ENCODE assay signal across 21 cellular contexts in genomic region chr4:4491396-4491893, GRCh38. TPM values are rescaled to one million over a fixed set of nuclear protein-coding genes. Genes with fewer than 3 reads are reported as not detected.
DNase-seq lines count a peak whose midpoint lies in the region; ATAC-seq and TF ChIP-seq lines count a peak whose summit lies in the region.
"Had no signal": no experiment of that assay in that cellular context is flagged by ENCODE, and none has a peak within 500 bp of the region (broad histone marks: within the 10 kb centered on the region; RNA-seq: fewer than 3 reads in every experiment).

No MANE protein-coding gene starts in this region.

- DNase-seq in GM12865 (ENCODE audit: low read depth), result peak; percentile 34
- no peak for DNase-seq in MM.1S
- DNase-seq in astrocyte of the spinal cord (ENCODE audit: low read depth, low spot score), result peak; percentile 18
- no peak for DNase-seq in ovary
- DNase-seq in SJCRH30, result no peak
- no peak for DNase-seq in upper lobe of right lung
- no peak for DNase-seq in amygdala (lab: John Stamatoyannopoulos, UW)
- DNase-seq: activated naive CD8-positive, alpha-beta T cell treated with anti-CD3 and anti-CD28 coated beads, Interleukin-2, amount 10 ng/mL, durations not matched to agents 7 days and 5 days; dermis blood vessel endothelial cell; DMS79 treated with DMSO at 0.1 percent for 48 hours; IMR-90; left lung; mucosa of descending colon; NCI-H1048; NCI-H2081 treated with DMSO at 0.1 percent for 48 hours; NCI-H510A treated with DMSO at 0.1 percent for 48 hours; nucleus accumbens; right cardiac atrium; stimulated activated naive CD8-positive, alpha-beta T cell treated with anti-CD3 and anti-CD28 coated beads, Interleukin-15, Interleukin-2, amounts not matched to agents 100 U/mL and 50 U/mL, for 24 hours; T-helper 9 cell had no signal

- TF ChIP-seq CTCF in GM12865 (IDR thresholded peaks at IDR 0.05; ENCODE audit: insufficient read depth, low read depth, low read length, missing control alignments) (no peak), MM.1S (IDR thresholded peaks at IDR 0.05; ENCODE audit: low read length) (no peak), astrocyte of the spinal cord (IDR thresholded peaks at IDR 0.05; ENCODE audit: low read depth, low read length) (no peak), ovary (IDR thresholded peaks at IDR 0.05) (no peak), upper lobe of right lung (IDR thresholded peaks at IDR 0.05) (no peak)

- peaks cover 22% of the 10 kb centered on the region for H3K4me1 ChIP-seq in MM.1S (ENCODE audit: low read length)
- H3K4me1 ChIP-seq in ovary (ENCODE audit: insufficient read depth), result peaks cover 12% of the 10 kb centered on the region
- H3K4me1 ChIP-seq in SJCRH30, result no peaks in the 10 kb centered on the region
- H3K4me1 ChIP-seq in upper lobe of right lung, result no peaks in the 10 kb centered on the region

- peaks cover 20% of the 10 kb centered on the region; the same call in 1 of the 2 replicates for H3F3A ChIP-seq in MM.1S (ENCODE audit: insufficient read depth, low read length)

- no peaks in the 10 kb centered on the region for H3K36me3 ChIP-seq in MM.1S (replicated peaks; ENCODE audit: insufficient read depth, low read length)
- no peaks in the 10 kb centered on the region for H3K36me3 ChIP-seq in ovary
- 0 out of 2 replicates have a peak, but pooled peaks cover 2% of the 10 kb centered on the region for H3K36me3 ChIP-seq in SJCRH30
- H3K36me3 ChIP-seq in upper lobe of right lung, result no peaks in the 10 kb centered on the region
- H3K36me3 ChIP-seq: left lung had no signal

- no peak for ATAC-seq in upper lobe of right lung
- no peak for ATAC-seq in HG02610 (IDR thresholded peaks at IDR 0.05; ENCODE audit: unreplicated experiment)
- ATAC-seq: left lung; mucosa of descending colon; right cardiac atrium; stimulated activated naive CD8-positive, alpha-beta T cell treated with anti-CD3 and anti-CD28 coated beads, Interleukin-15, Interleukin-2, amounts not matched to agents 100 U/mL and 50 U/mL, for 24 hours had no signal

- H3K4me3 ChIP-seq in GM12865 (ENCODE audit: low read depth, low read length) (peak overlapping the region; percentile 79), MM.1S (ENCODE audit: low read length) (peak overlapping the region; percentile 56; the same call in 1 of the 2 replicates), astrocyte of the spinal cord (ENCODE audit: low read depth, low read length) (no peak overlapping the region), ovary (no peak overlapping the region), SJCRH30 (no peak overlapping the region), upper lobe of right lung (no peak overlapping the region)
- H3K4me3 ChIP-seq: left lung, mucosa of descending colon had no signal

- H3K4me2 ChIP-seq in MM.1S (ENCODE audit: low read depth, low read length), result peak overlapping the region; percentile 73

- H3K9ac ChIP-seq in MM.1S (ENCODE audit: low read length), result peak overlapping the region; percentile 30; the same call in 1 of the 2 replicates

- 37 to 70% (median 60%) methylated on average over 8 of the region's 8 CpGs for WGBS in ovary, 3 donors

- TF ChIP-seq EP300 in ovary (IDR thresholded peaks at IDR 0.05), result no peak

- H3K9me2 ChIP-seq in MM.1S (replicated peaks; ENCODE audit: insufficient read depth, low read length), result no peaks in the 10 kb centered on the region

- H3K27me3 ChIP-seq in MM.1S (replicated peaks; ENCODE audit: insufficient read depth, low read length), result no peaks in the 10 kb centered on the region
- H3K27me3 ChIP-seq in ovary, result no peaks in the 10 kb centered on the region
- H3K27me3 ChIP-seq in SJCRH30, result no peaks in the 10 kb centered on the region
- no peaks in the 10 kb centered on the region for H3K27me3 ChIP-seq in upper lobe of right lung
- H3K27me3 ChIP-seq: left lung had no signal

- no peaks in the 10 kb centered on the region for H4K20me1 ChIP-seq in MM.1S (ENCODE audit: insufficient read depth, low read length)

- H3K27ac ChIP-seq in MM.1S (ENCODE audit: low read length) (peak overlapping the region; percentile 53; the same call in 1 of the 2 replicates), ovary (peak overlapping the region; percentile 16 to 47), SJCRH30 (no peak overlapping the region), upper lobe of right lung (no peak overlapping the region)
- H3K27ac ChIP-seq: left lung had no signal

- in situ Hi-C loops in astrocyte of the spinal cord (cut with HindIII; ENCODE audit: low sequenced_read_pairs), result no loop called here

- no peaks in the 10 kb centered on the region for H3K9me3 ChIP-seq in MM.1S (replicated peaks; ENCODE audit: insufficient read depth, low read length)
- H3K9me3 ChIP-seq in ovary, result no peaks in the 10 kb centered on the region
- H3K9me3 ChIP-seq in SJCRH30 (replicated peaks), result no peaks in the 10 kb centered on the region
- no peaks in the 10 kb centered on the region for H3K9me3 ChIP-seq in upper lobe of right lung
- H3K9me3 ChIP-seq: left lung, mucosa of descending colon had no signal

- no peak overlapping the region for H2AFZ ChIP-seq in MM.1S (ENCODE audit: low read length)

- no peak for TF ChIP-seq POLR2A in ovary (IDR thresholded peaks at IDR 0.05)

- intact Hi-C loops in ovary (cut with DNase I) (no loop called here), upper lobe of right lung (cut with DNase I) (no loop called here)

- peaks cover 66% of the 10 kb centered on the region for H3K79me2 ChIP-seq in MM.1S (ENCODE audit: low read length)

RNA-seq across cellular contexts. Expression of gene STX18, which starts 50.4 kb away (rescaled TPM):
- total RNA-seq in ovary (10 to 100 TPM; 22.7 to 36.9 (median 31.9) TPM), upper lobe of right lung (22.1 TPM)
- polyA plus RNA-seq in ovary, result 10 to 100 TPM; 18.1 to 61.4 TPM
- total RNA-seq in SJCRH30 (2014; rRNA removed; shearing (Covaris generic)), result 27.5 and 29.3 TPM in 2 replicates

Comparison
In these comparisons a context has a peak if more than half of its experiments do, and no peak if none do; other contexts are left out.
1. DNase-seq: peak in GM12865 (single experiment) and astrocyte of the spinal cord (single experiment); none in MM.1S (single experiment), ovary (0 of 5), SJCRH30 (0 of 2), upper lobe of right lung (single experiment) and amygdala (0 of 56).
2. H3K4me3 ChIP-seq: peak in GM12865 (single experiment) and MM.1S (single experiment); none in astrocyte of the spinal cord (single experiment), ovary (single experiment), SJCRH30 (single experiment) and upper lobe of right lung (single experiment).
3. H3K27ac ChIP-seq: peak in MM.1S (single experiment) and ovary (2 of 2); none in SJCRH30 (single experiment) and upper lobe of right lung (single experiment).